8 cellular contexts compared by ENCODE assay signal in genomic region chr1:31954607-31955283, GRCh38. TPM values are rescaled to one million over a fixed set of nuclear protein-coding genes. Genes with fewer than 3 reads are reported as not detected.
A peak's percentile ranks its signal among the peaks of the same experiment; 100 is the strongest.
DNase-seq lines count a peak whose midpoint lies in the region; ATAC-seq and TF ChIP-seq lines count a peak whose summit lies in the region.

No MANE protein-coding gene starts in this region.

- H3K36me3 ChIP-seq in esophagus squamous epithelium, result no peaks in the 10 kb centered on the region

- peak overlapping the region; percentile 87 to 96 (median 93) for H3K27ac ChIP-seq in esophagus squamous epithelium

- peak overlapping the region; percentile 79 for H3K27ac Mint-ChIP-seq in T-helper 2 cell treated with Interferon-gamma antibody and Interleukin-4, amounts not matched to agents 5 μg/mL and 100 μg/mL, for 36 hours
- peak overlapping the region; percentile 99 for H3K27ac Mint-ChIP-seq in T-helper 17 cell
- H3K27ac Mint-ChIP-seq in naive thymus-derived CD8-positive, alpha-beta T cell, result peak overlapping the region; percentile 8 to 90 (median 54)

- peak overlapping the region; percentile 50 for H3K4me3 Mint-ChIP-seq in T-helper 2 cell treated with Interferon-gamma antibody and Interleukin-4, amounts not matched to agents 5 μg/mL and 100 μg/mL, for 36 hours
- peak overlapping the region; percentile 56 for H3K4me3 Mint-ChIP-seq in T-helper 17 cell
- peak overlapping the region in 2 of 10 donors; percentile 15 to 38 for H3K4me3 Mint-ChIP-seq in naive thymus-derived CD8-positive, alpha-beta T cell

- H3K9me3 Mint-ChIP-seq in T-helper 2 cell treated with Interferon-gamma antibody and Interleukin-4, amounts not matched to agents 5 μg/mL and 100 μg/mL, for 36 hours, result no peaks in the 10 kb centered on the region
- no peaks in the 10 kb centered on the region for H3K9me3 Mint-ChIP-seq in naive thymus-derived CD8-positive, alpha-beta T cell

- H3K4me1 ChIP-seq in esophagus squamous epithelium, result peaks cover 24 to 58% (median 36%) of the 10 kb centered on the region in 3 donors

- peaks cover 55% of the 10 kb centered on the region for H3K4me1 Mint-ChIP-seq in T-helper 2 cell treated with Interferon-gamma antibody and Interleukin-4, amounts not matched to agents 5 μg/mL and 100 μg/mL, for 36 hours (ENCODE audit: low read depth)
- H3K4me1 Mint-ChIP-seq in T-helper 17 cell, result peaks cover 40% of the 10 kb centered on the region
- H3K4me1 Mint-ChIP-seq in naive thymus-derived CD8-positive, alpha-beta T cell, result peaks cover 28 to 71% (median 53%) of the 10 kb centered on the region in 4 donors

- H3K4me3 ChIP-seq in esophagus squamous epithelium, result peak overlapping the region in 1 of 4 donors; percentile 3

- peak in 1 of 4 donors; percentile 57 for TF ChIP-seq POLR2A in esophagus squamous epithelium (IDR thresholded peaks at IDR 0.05)

- no peak for ATAC-seq in T-helper 17 cell
- ATAC-seq in naive thymus-derived CD8-positive, alpha-beta T cell, result no peak
- no peak for ATAC-seq in GM19397 (IDR thresholded peaks at IDR 0.05; ENCODE audit: unreplicated experiment)
- ATAC-seq in GM18511 (IDR thresholded peaks at IDR 0.05; ENCODE audit: unreplicated experiment), result no peak

- intact Hi-C loops in esophagus squamous epithelium (cut with DNase I), result no loop called here

- TF ChIP-seq CTCF in esophagus squamous epithelium (IDR thresholded peaks at IDR 0.05), result no peak

- WGBS in esophagus squamous epithelium, 2 donors, result 18 to 26% methylated on average over 5 to 6 of the region's 6 CpGs

- no peak for DNase-seq in T-helper 2 cell treated with Interferon-gamma antibody and Interleukin-4, amounts not matched to agents 5 μg/mL and 100 μg/mL, for 36 hours (ENCODE audit: low spot score)
- DNase-seq in T-helper 2 cell, result no peak
- DNase-seq in T-helper 17 cell, result no peak
- DNase-seq in esophagus squamous epithelium (lab: John Stamatoyannopoulos, UW), result no peak
- no peak for DNase-seq in naive thymus-derived CD8-positive, alpha-beta T cell
- no peak for DNase-seq in NCI-H2081 (lab: John Stamatoyannopoulos, UW)

- H3K27me3 Mint-ChIP-seq in T-helper 2 cell treated with Interferon-gamma antibody and Interleukin-4, amounts not matched to agents 5 μg/mL and 100 μg/mL, for 36 hours (ENCODE audit: low read depth), result no peaks in the 10 kb centered on the region
- H3K27me3 Mint-ChIP-seq in T-helper 17 cell, result no peaks in the 10 kb centered on the region
- H3K27me3 Mint-ChIP-seq in naive thymus-derived CD8-positive, alpha-beta T cell, result no peaks in the 10 kb centered on the region

- no peaks in the 10 kb centered on the region for H3K36me3 Mint-ChIP-seq in T-helper 2 cell treated with Interferon-gamma antibody and Interleukin-4, amounts not matched to agents 5 μg/mL and 100 μg/mL, for 36 hours (ENCODE audit: low read depth)
- no peaks in the 10 kb centered on the region for H3K36me3 Mint-ChIP-seq in T-helper 17 cell (ENCODE audit: low read depth)
- no peaks in the 10 kb centered on the region for H3K36me3 Mint-ChIP-seq in naive thymus-derived CD8-positive, alpha-beta T cell

- no peaks in the 10 kb centered on the region for H3K9me3 ChIP-seq in T-helper 17 cell (ENCODE audit: control insufficient read depth, low read length, poor library complexity, severe bottlenecking)
- no peaks in the 10 kb centered on the region for H3K9me3 ChIP-seq in esophagus squamous epithelium

- H3K27me3 ChIP-seq in esophagus squamous epithelium, result no peaks in the 10 kb centered on the region

- POLR2A ChIA-PET in naive thymus-derived CD8-positive, alpha-beta T cell (lab: Charles Lee), result interaction anchor here (0.8 to 7.2 kb wide), 5 partner anchors 8 to 117 kb away, joined by 3 to 143 read pairs (median 3); partner anchors contain the start of gene PTP4A2

RNA-seq across cellular contexts. Expression of gene PTP4A2, which starts 16.6 kb away (rescaled TPM):
- total RNA-seq in T-helper 17 cell (100 to 1,000 TPM; 269 to 384 TPM), esophagus squamous epithelium (100 to 1,000 TPM in 3 of 4 donors, 10 to 100 TPM in 1; 71.4 to 122 (median 108) TPM)
- 100 to 1,000 TPM; 230 to 235 TPM for total RNA-seq in naive thymus-derived CD8-positive, alpha-beta T cell
- polyA plus RNA-seq in naive thymus-derived CD8-positive, alpha-beta T cell, result 100 to 1,000 TPM; 287 to 748 (median 546) TPM

RNA-seq across cellular contexts. Expression of gene KHDRBS1, which starts 58.9 kb away (rescaled TPM):
- total RNA-seq in T-helper 17 cell (10 to 100 TPM; 92.5 to 94.9 TPM), esophagus squamous epithelium (10 to 100 TPM; 56.5 to 72.4 (median 70.8) TPM)
- 100 to 1,000 TPM; 121 to 130 TPM for total RNA-seq in naive thymus-derived CD8-positive, alpha-beta T cell
- polyA plus RNA-seq in naive thymus-derived CD8-positive, alpha-beta T cell, result 100 to 1,000 TPM in 1 of 3 donors, 10 to 100 TPM in 2; 92.1 to 115 (median 99.2) TPM
